Comparison of ENCODE assay signal across 12 cellular contexts in the genomic region with DNA sequence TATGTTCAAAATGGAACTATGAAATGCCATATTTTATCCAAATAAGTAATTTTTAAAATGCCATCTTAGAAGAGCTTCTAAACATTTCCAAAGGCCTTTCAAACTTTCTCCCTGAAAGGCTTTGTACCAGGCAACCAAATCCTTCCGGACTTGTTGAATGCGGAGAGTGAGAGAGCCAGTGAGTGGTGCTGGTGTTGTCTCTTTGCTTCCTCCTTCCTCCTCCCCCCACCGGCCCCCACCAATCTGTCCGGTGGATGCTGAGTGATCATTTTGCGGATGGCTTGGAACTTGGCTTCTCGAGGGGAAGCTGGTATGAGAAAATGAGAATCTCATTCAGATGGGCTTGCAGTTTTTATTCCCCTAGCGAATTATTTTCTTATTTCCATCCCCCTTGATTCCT.
DNase-seq lines count a peak whose midpoint lies in the region; ATAC-seq and TF ChIP-seq lines count a peak whose summit lies in the region.
"Had no signal": no experiment of that assay in that cellular context is flagged by ENCODE, and none has a peak within 500 bp of the region (broad histone marks: within the 10 kb centered on the region; RNA-seq: fewer than 3 reads in every experiment).

No MANE protein-coding gene starts in this region.

- H3K9me2 ChIP-seq in SK-N-SH (no peaks in the 10 kb centered on the region), MM.1S (replicated peaks; ENCODE audit: insufficient read depth, low read length) (no peaks in the 10 kb centered on the region)

- POLR2A ChIA-PET in SK-N-SH (lab: Yijun Ruan, JAX) = interaction anchor here (0.6 kb wide), 1 partner anchor 70 kb away, joined by 3 read pairs; no protein-coding TSS in a partner anchor

- no peak for TF ChIP-seq EP300 in SK-N-SH (IDR thresholded peaks at IDR 0.05; ENCODE audit: borderline replicate concordance in 1 of 2, low read depth in 1 of 2, low read length in 1 of 2)

- H3K9ac ChIP-seq in SK-N-SH (no peak overlapping the region; the same call in 1 of the 2 replicates), MM.1S (ENCODE audit: low read length) (no peak overlapping the region)

- no peak for TF ChIP-seq RAD21 in SK-N-SH (IDR thresholded peaks at IDR 0.05; ENCODE audit: low read length)

- TF ChIP-seq CTCF in SK-N-SH (IDR thresholded peaks at IDR 0.05) (no peak), astrocyte of the spinal cord (IDR thresholded peaks at IDR 0.05; ENCODE audit: low read depth, low read length) (no peak), right lobe of liver (IDR thresholded peaks at IDR 0.05) (no peak), MM.1S (IDR thresholded peaks at IDR 0.05; ENCODE audit: low read length) (no peak)

- intact Hi-C loops in right lobe of liver (cut with DNase I) = no loop called here

- H3K4me2 ChIP-seq in SK-N-SH = 0 out of 2 replicates have a peak overlapping the region, but pooled peaks have one; percentile 26
- no peak overlapping the region for H3K4me2 ChIP-seq in MM.1S (ENCODE audit: low read depth, low read length)

- 0 out of 2 replicates have a peak, but pooled peaks cover 2% of the 10 kb centered on the region for H3K9me3 ChIP-seq in SK-N-SH
- no peaks in the 10 kb centered on the region for H3K9me3 ChIP-seq in right lobe of liver
- no peaks in the 10 kb centered on the region for H3K9me3 ChIP-seq in MM.1S (replicated peaks; ENCODE audit: insufficient read depth, low read length)
- H3K9me3 ChIP-seq: gastrocnemius medialis, neutrophil had no signal

- H3K36me3 ChIP-seq in SK-N-SH (replicated peaks in 1 of 2; ENCODE audit: control insufficient read depth in 1 of 2, insufficient read depth in 2 of 2, low read length in 1 of 2) (no peaks in the 10 kb centered on the region), right lobe of liver (no peaks in the 10 kb centered on the region), MM.1S (replicated peaks; ENCODE audit: insufficient read depth, low read length) (no peaks in the 10 kb centered on the region)
- H3K36me3 ChIP-seq: gastrocnemius medialis, neutrophil had no signal

- no peak for ATAC-seq in SK-N-SH treated with all-trans-retinoic acid at 6 μM for 48 hours
- peak in 3 of 4 donors; percentile 28 to 56 (median 39) for ATAC-seq in right lobe of liver
- ATAC-seq: activated naive CD4-positive, alpha-beta T cell treated with anti-CD3 and anti-CD28 coated beads, Interleukin-2, amount 50 U/mL, for 72 hours had no signal

- H3K27me3 ChIP-seq in SK-N-SH (ENCODE audit: insufficient read depth) (no peaks in the 10 kb centered on the region), right lobe of liver (peaks cover 0 to 3% of the 10 kb centered on the region in 2 donors), MM.1S (replicated peaks; ENCODE audit: insufficient read depth, low read length) (peaks cover 88% of the 10 kb centered on the region)

- H3K4me1 ChIP-seq in SK-N-SH (ENCODE audit: control insufficient read depth in 1 of 2, insufficient read depth in 2 of 2, low read depth in 1 of 2, low read length in 1 of 2) = peaks cover 16 to 25% of the 10 kb centered on the region in 2 experiments
- H3K4me1 ChIP-seq in right lobe of liver = peaks cover 0 to 5% (median 0%) of the 10 kb centered on the region in 4 donors
- H3K4me1 ChIP-seq in MM.1S (ENCODE audit: low read length) = no peaks in the 10 kb centered on the region
- H3K4me1 ChIP-seq: gastrocnemius medialis had no signal

- in situ Hi-C loops in astrocyte of the spinal cord (cut with HindIII; ENCODE audit: low sequenced_read_pairs) = no loop called here

- H3K4me3 ChIP-seq in SK-N-SH (ENCODE audit: low read depth in 2 of 2, low read length in 1 of 2) = no peak overlapping the region
- peak overlapping the region; percentile 6 for H3K4me3 ChIP-seq in astrocyte of the spinal cord (ENCODE audit: low read depth, low read length)
- no peak overlapping the region for H3K4me3 ChIP-seq in right lobe of liver
- H3K4me3 ChIP-seq in MM.1S (ENCODE audit: low read length) = no peak overlapping the region
- H3K4me3 ChIP-seq: gastrocnemius medialis had no signal

- TF ChIP-seq POLR2A in right lobe of liver (IDR thresholded peaks at IDR 0.05) (no peak), erythroblast (IDR thresholded peaks at IDR 0.05; ENCODE audit: low read length) (no peak)

- no peaks in the 10 kb centered on the region for H3K79me2 ChIP-seq in SK-N-SH (ENCODE audit: insufficient read depth)
- H3K79me2 ChIP-seq in MM.1S (ENCODE audit: low read length) = no peaks in the 10 kb centered on the region

- peak overlapping the region in 1 of 2 experiments; percentile 78; a peak in 2 of 4 replicates for H3K27ac ChIP-seq in SK-N-SH (ENCODE audit: low read depth in 2 of 2, low read length in 1 of 2)
- no peak overlapping the region for H3K27ac ChIP-seq in right lobe of liver
- H3K27ac ChIP-seq in MM.1S (ENCODE audit: low read length) = no peak overlapping the region
- H3K27ac ChIP-seq: neutrophil had no signal

- H3F3A ChIP-seq in SK-N-SH (replicated peaks; ENCODE audit: insufficient read depth) (peaks cover 6% of the 10 kb centered on the region), MM.1S (ENCODE audit: insufficient read depth, low read length) (no peaks in the 10 kb centered on the region)

- DNase-seq in SK-N-SH = no peak
- peak; percentile 83 for DNase-seq in astrocyte of the spinal cord (ENCODE audit: low read depth, low spot score)
- DNase-seq in right lobe of liver = peak in 1 of 3 donors; percentile 39
- DNase-seq in ureter (ENCODE audit: low spot score) = peak; percentile 47
- DNase-seq in MM.1S = no peak
- no peak for DNase-seq in erythroblast (lab: John Stamatoyannopoulos, UW)
- no peak for DNase-seq in iPS-NIHi7 (ENCODE audit: extremely low spot score)
- DNase-seq: gastrocnemius medialis, NCI-H2227 treated with DMSO at 0.1 percent for 48 hours had no signal

- 77% methylated on average over 7 of the region's 7 CpGs for WGBS in SK-N-SH (ENCODE audit: low lambda C conversion rate)
- 19% methylated on average over 6 of the region's 7 CpGs for WGBS in right lobe of liver (ENCODE audit: insufficient coverage, low coverage, low lambda C conversion rate, missing lambda C conversion rate)

- CTCF ChIA-PET in SK-N-SH (lab: Yijun Ruan, JAX) = interaction anchor here (1.2 to 1.8 kb wide), 2 partner anchors 28 to 36 kb away, joined by 3 to 5 read pairs; no protein-coding TSS in a partner anchor

- H4K20me1 ChIP-seq in SK-N-SH (ENCODE audit: insufficient read depth) (no peaks in the 10 kb centered on the region), MM.1S (ENCODE audit: insufficient read depth, low read length) (no peaks in the 10 kb centered on the region)

- H2AFZ ChIP-seq in SK-N-SH (ENCODE audit: low read depth) (peak overlapping the region; percentile 29; the same call in 1 of the 2 replicates), MM.1S (ENCODE audit: low read length) (no peak overlapping the region)

TF ChIP-seq in SK-N-SH, 30 proteins besides CTCF, POLR2A, EP300 and RAD21 (continues in another document):
- TF ChIP-seq SIN3A (IDR thresholded peaks at IDR 0.05; ENCODE audit: borderline replicate concordance, low read depth, low read length) = no peak
- no peak for TF ChIP-seq RFX5 (IDR thresholded peaks at IDR 0.05; ENCODE audit: low read length)
- TF ChIP-seq SMC3 (IDR thresholded peaks at IDR 0.05; ENCODE audit: low read depth, low read length) = no peak
- TF ChIP-seq, protein P1, sequence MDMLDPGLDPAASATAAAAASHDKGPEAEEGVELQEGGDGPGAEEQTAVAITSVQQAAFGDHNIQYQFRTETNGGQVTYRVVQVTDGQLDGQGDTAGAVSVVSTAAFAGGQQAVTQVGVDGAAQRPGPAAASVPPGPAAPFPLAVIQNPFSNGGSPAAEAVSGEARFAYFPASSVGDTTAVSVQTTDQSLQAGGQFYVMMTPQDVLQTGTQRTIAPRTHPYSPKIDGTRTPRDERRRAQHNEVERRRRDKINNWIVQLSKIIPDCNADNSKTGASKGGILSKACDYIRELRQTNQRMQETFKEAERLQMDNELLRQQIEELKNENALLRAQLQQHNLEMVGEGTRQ (IDR thresholded peaks at IDR 0.05; ENCODE audit: borderline replicate concordance, low read depth, low read length) = no peak
- TF ChIP-seq NRF1 (IDR thresholded peaks at IDR 0.05; ENCODE audit: low read depth, low read length) = no peak
- TF ChIP-seq, protein P2, sequence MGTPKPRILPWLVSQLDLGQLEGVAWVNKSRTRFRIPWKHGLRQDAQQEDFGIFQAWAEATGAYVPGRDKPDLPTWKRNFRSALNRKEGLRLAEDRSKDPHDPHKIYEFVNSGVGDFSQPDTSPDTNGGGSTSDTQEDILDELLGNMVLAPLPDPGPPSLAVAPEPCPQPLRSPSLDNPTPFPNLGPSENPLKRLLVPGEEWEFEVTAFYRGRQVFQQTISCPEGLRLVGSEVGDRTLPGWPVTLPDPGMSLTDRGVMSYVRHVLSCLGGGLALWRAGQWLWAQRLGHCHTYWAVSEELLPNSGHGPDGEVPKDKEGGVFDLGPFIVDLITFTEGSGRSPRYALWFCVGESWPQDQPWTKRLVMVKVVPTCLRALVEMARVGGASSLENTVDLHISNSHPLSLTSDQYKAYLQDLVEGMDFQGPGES (IDR thresholded peaks at IDR 0.05; ENCODE audit: low read depth, low read length) = no peak
- no peak for TF ChIP-seq FOXJ3 (CRISPR knock-in tag; IDR thresholded peaks at IDR 0.05)

TF ChIP-seq in SK-N-SH treated with all-trans-retinoic acid at 6 μM for 48 hours, 23 proteins besides CTCF, POLR2A, EP300 and RAD21:
- no peak for TF ChIP-seq ZFP3 (CRISPR knock-in tag; IDR thresholded peaks at IDR 0.05)
- no peak for TF ChIP-seq BACH2 (CRISPR knock-in tag; IDR thresholded peaks at IDR 0.05; ENCODE audit: borderline replicate concordance)
- no peak for TF ChIP-seq ARNTL (CRISPR knock-in tag; IDR thresholded peaks at IDR 0.05; ENCODE audit: borderline replicate concordance, low read depth)

Comparison
In these comparisons a context has a peak if more than half of its experiments do, and no peak if none do; other contexts are left out.
1. DNase-seq: peak in astrocyte of the spinal cord (single experiment) and ureter (single experiment); none in SK-N-SH (single experiment), MM.1S (single experiment), erythroblast (0 of 2) and iPS-NIHi7 (single experiment).